ENCODE assay signal across 10 cellular contexts in the genomic region with DNA sequence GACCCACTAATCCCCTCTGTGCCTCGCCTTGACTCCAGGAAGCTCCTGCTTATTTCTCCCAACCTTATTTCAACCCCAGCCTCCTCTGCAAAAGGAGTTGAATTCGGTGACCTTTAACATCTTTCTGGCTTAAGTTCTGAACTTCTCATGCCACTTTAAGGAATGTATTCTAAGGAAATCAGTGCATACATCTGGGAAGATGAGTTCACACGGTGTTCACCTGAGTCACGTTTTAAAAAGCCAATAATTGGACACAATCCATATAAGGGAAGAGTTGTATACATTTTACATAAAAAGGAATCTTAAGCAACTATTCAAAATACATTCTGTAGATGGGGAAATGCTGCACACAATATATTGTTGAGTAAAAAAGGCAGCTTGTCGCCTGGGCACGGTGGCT. TPM values are rescaled to one million over a fixed set of nuclear protein-coding genes. Genes with fewer than 3 reads are reported as not detected.
"Had no signal": no experiment of that assay in that cellular context is flagged by ENCODE, and none has a peak within 500 bp of the region (broad histone marks: within the 10 kb centered on the region; RNA-seq: fewer than 3 reads in every experiment).

No MANE protein-coding gene starts in this region.

- H3K4me1 ChIP-seq: HAP-1 had no signal

- H3K27ac Mint-ChIP-seq: HFFc6 had no signal

- H3K4me3 ChIP-seq: GM23248, HAP-1, K562 had no signal

- H3K9me3 ChIP-seq: HAP-1 had no signal

- ATAC-seq: HCT116, K562 had no signal

- H3K9me3 Mint-ChIP-seq: HFFc6 had no signal

- DNase-seq: GM23248, GOT3, H7, HFFc6, IMR-90, KG1 had no signal

- H3K9ac ChIP-seq: GM23248 had no signal

- H2AFZ ChIP-seq: GM23248 had no signal

- H3K36me3 ChIP-seq: HAP-1 had no signal

- H3K27ac ChIP-seq: GM23248 had no signal

- H3K4me3 Mint-ChIP-seq: HFFc6 had no signal

RNA-seq across cellular contexts. Expression of a gene that starts 33.2 kb away (rescaled TPM):
- total RNA-seq: GM23248, HFFc6, HT-29, K562 had no signal
- polyA plus RNA-seq: GM23248, K562 had no signal
